Comparison of ENCODE assay signal across 19 cellular contexts in the genomic region with DNA sequence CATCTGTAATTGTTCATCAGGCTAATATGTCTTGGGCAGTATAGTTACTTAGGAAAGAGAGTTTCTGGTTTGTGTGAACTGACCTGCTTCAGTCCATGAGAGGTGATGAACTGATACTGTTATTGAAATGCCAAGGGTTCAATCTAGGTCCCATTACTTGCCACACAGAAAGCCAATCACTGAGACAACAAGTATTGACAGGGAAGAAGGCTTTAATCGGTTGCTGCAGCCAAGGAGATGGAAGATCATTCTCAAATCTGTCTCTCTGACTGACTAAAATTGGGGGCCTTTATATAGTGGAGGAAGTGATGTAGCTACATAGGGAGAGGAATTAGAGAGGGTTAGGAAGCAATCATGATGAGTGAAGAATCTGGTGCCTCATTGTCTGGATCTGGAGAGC. TPM values are rescaled to one million over a fixed set of nuclear protein-coding genes. Genes with fewer than 3 reads are reported as not detected.
DNase-seq lines count a peak whose midpoint lies in the region; ATAC-seq, FAIRE-seq and TF ChIP-seq lines count a peak whose summit lies in the region.
"Had no signal": no experiment of that assay in that cellular context is flagged by ENCODE, and none has a peak within 500 bp of the region (broad histone marks: within the 10 kb centered on the region; RNA-seq: fewer than 3 reads in every experiment).

No MANE protein-coding gene starts in this region.

- peaks cover 5% of the 10 kb centered on the region; the same call in 2 of the 3 replicates for H3K9me3 ChIP-seq in GM12878 (replicated peaks; ENCODE audit: control insufficient read depth, insufficient read depth, low read length)
- H3K9me3 ChIP-seq: A549, BE2C had no signal

- 100% methylated on average over 1 of the region's 1 CpG for WGBS in GM12878 (ENCODE audit: insufficient coverage, insufficient replicate concordance, low lambda C conversion rate, missing lambda C conversion rate)

- no peaks in the 10 kb centered on the region for H3K79me2 ChIP-seq in GM12878 (ENCODE audit: control insufficient read depth, insufficient read depth, low read length)

- H2AFZ ChIP-seq in GM12878 (ENCODE audit: control insufficient read depth, low read depth, low read length), result no peak overlapping the region
- H2AFZ ChIP-seq: GM23248 had no signal

- SMC1A ChIA-PET in GM12878 (lab: Charles Lee; ENCODE audit: uncharacterized antibody, unreplicated experiment), result no interaction called here

- intact Hi-C loops in GM12878 (cut with micrococcal nuclease; ENCODE audit: unreplicated experiment), result no loop called here
- intact Hi-C loops in posterior vena cava (cut with DNase I), result no loop called here

- H3K4me1 ChIP-seq in GM12878 (ENCODE audit: control insufficient read depth, insufficient read depth, low read length), result no peaks in the 10 kb centered on the region; the same call in 1 of the 2 replicates
- H3K4me1 ChIP-seq: A549 had no signal

- ATAC-seq in GM12878 (no peak), HG03097 (IDR thresholded peaks at IDR 0.05; ENCODE audit: low FRiP score, unreplicated experiment) (no peak)
- ATAC-seq: A549 had no signal

- H3K4me3 ChIP-seq in GM12878, result no peak overlapping the region
- H3K4me3 ChIP-seq: A549, GM23248 had no signal

- BruUV-seq in GM12878 (replicated peaks; lab: Mats Ljungman, UMichigan), result no TSS peak

- DNase-seq in CD1c-positive myeloid dendritic cell (ENCODE audit: extremely low spot score) (peak; percentile 10), GM12892 (ENCODE audit: insufficient read length) (no peak), NOMO-1 treated with DMSO at 0.1 percent for 48 hours (lab: John Stamatoyannopoulos, UW; ENCODE audit: unreplicated experiment) (peak; percentile 25), GM12878 (ENCODE audit: low read depth, low spot score) (no peak), posterior vena cava (ENCODE audit: low spot score) (no peak), NCI-H128 (lab: John Stamatoyannopoulos, UW; ENCODE audit: unreplicated experiment) (no peak), frontal cortex (ENCODE audit: low spot score in 2 of 2) (no peak)
- DNase-seq: BE2C; Caco-2; CD8-positive, alpha-beta memory T cell; DND-41; GF-D8; GM23248 had no signal

- H3K9ac ChIP-seq in GM12878 (ENCODE audit: control insufficient read depth, insufficient read depth, low read length), result no peak overlapping the region
- H3K9ac ChIP-seq: GM23248 had no signal

- no peaks in the 10 kb centered on the region for H3K36me3 ChIP-seq in GM12878 (ENCODE audit: control insufficient read depth in 2 of 2, insufficient read depth in 2 of 2, low read length in 1 of 2)
- H3K36me3 ChIP-seq: BE2C had no signal

- no peak for TF ChIP-seq CTCF in GM12878 (IDR thresholded peaks at IDR 0.05 in 2 of 3, conservative IDR thresholded peaks at IDR 0.05 in 1 of 3; ENCODE audit: control insufficient read depth in 2 of 3, extremely low read depth in 1 of 3, insufficient read depth in 1 of 3, low read depth in 3 of 3, low read length in 3 of 3)

- no peaks in the 10 kb centered on the region for H3K27me3 ChIP-seq in GM12878 (replicated peaks in 1 of 2; ENCODE audit: control insufficient read depth in 2 of 2, insufficient read depth in 2 of 2, low read length in 1 of 2)
- H3K27me3 ChIP-seq: BE2C had no signal

- H3K4me2 ChIP-seq in GM12878 (ENCODE audit: control insufficient read depth, insufficient read depth), result no peak overlapping the region
- H3K4me2 ChIP-seq: A549 had no signal

- FAIRE-seq in GM12892 (lab: Jason Lieb, UNC) (peak; percentile 38), GM12878 (lab: Jason Lieb, UNC) (no peak), frontal cortex (lab: Jason Lieb, UNC) (no peak)
- FAIRE-seq: A549, GM18507, H54, HTR-8/SVneo had no signal

- no peak overlapping the region for H3K27ac ChIP-seq in GM12878 (ENCODE audit: control insufficient read depth, insufficient read depth)
- H3K27ac ChIP-seq: A549, C4-2B, GM23248 had no signal

- TF ChIP-seq POLR2A in GM12892 (IDR thresholded peaks at IDR 0.05; ENCODE audit: low read depth, low read length) (no peak), GM12878 (IDR thresholded peaks at IDR 0.05; ENCODE audit: low read depth, low read length) (no peak)

- in situ Hi-C loops in GM12878 (cut with MboI), result no loop called here

- no peak for TF ChIP-seq RAD21 in GM12878 (IDR thresholded peaks at IDR 0.05; ENCODE audit: insufficient read depth, low read depth, low read length)

- CTCF ChIA-PET in GM12878 (lab: Yijun Ruan, JAX), result no interaction called here

- TF ChIP-seq EP300 in GM12878 (IDR thresholded peaks at IDR 0.05; ENCODE audit: borderline replicate concordance in 1 of 2, control insufficient read depth in 1 of 2, low read depth in 2 of 2, low read length in 2 of 2), result no peak

- H4K20me1 ChIP-seq in GM12878 (ENCODE audit: control insufficient read depth, insufficient read depth), result no peaks in the 10 kb centered on the region

- POLR2A ChIA-PET in GM12878 (lab: Charles Lee), result no interaction called here

- RAD21 ChIA-PET in GM12878 (lab: Charles Lee; ENCODE audit: unreplicated experiment), result no interaction called here

TF ChIP-seq in GM12878, 131 proteins besides CTCF, POLR2A, EP300 and RAD21:
- TF ChIP-seq JUND (IDR thresholded peaks at IDR 0.05; ENCODE audit: low read depth, low read length) (no peak), ZZZ3 (IDR thresholded peaks at IDR 0.05; ENCODE audit: control insufficient read depth, insufficient read length, low read depth) (no peak), TCF7 (IDR thresholded peaks at IDR 0.05; ENCODE audit: borderline replicate concordance) (no peak), CBX5 (IDR thresholded peaks at IDR 0.05; ENCODE audit: low read depth) (peak; percentile 77)
TF ChIP-seq in GM12878: peak in this region for 1.

RNA-seq across cellular contexts. Expression of gene FAM98A, which starts 19.9 kb away (rescaled TPM):
- polyA plus RNA-seq in GM12892 (2012; ENCODE audit: missing spikeins), result 83.9 TPM
- total RNA-seq in GM12878 (2013; cell fraction: nucleolus; rRNA removed), result 55.4 and 55.7 TPM in 2 replicates
- 27.6 and 29.7 TPM in 2 replicates for total RNA-seq in GM12878 (2014; rRNA removed)
- total RNA-seq in GM12878 (2014; rRNA removed; fragmentation: Illumina TruSeq; extraction: Trizol), result 46.8 and 61.2 TPM in 2 replicates
- total RNA-seq in GM12878 (2021), result 75.0 and 81.2 TPM in 2 replicates
- polyA plus RNA-seq in GM12878 (2011; ENCODE audit: low read depth), result 20.3 TPM
- polyA plus RNA-seq in GM12878 (2011; rRNA removed), result 76.0 and 79.3 TPM in 2 replicates
- polyA plus RNA-seq in GM12878 (2011; cell fraction: cytosol; rRNA removed), result 133 and 140 TPM in 2 replicates
- 59.8 and 90.4 TPM in 2 replicates for polyA plus RNA-seq in GM12878 (2011; cell fraction: nucleus; rRNA removed)
- polyA plus RNA-seq in GM12878 (2012), result 58.1 and 61.4 TPM in 2 replicates
- polyA plus RNA-seq in GM12878 (2014; fragmentation: Illumina TruSeq; extraction: Trizol), result 231 and 416 TPM in 2 replicates
- 10 to 100 TPM; 34.4 to 55.6 TPM for polyA plus RNA-seq in GM12878 (2014; fragmentation: Nextera tagmentation; extraction: Ambion mirVana)
- polyA plus RNA-seq in GM12878 (2014; rRNA removed), result 76.0 and 113 TPM in 2 replicates
- 10 to 100 TPM; 90.6 TPM for polyA plus RNA-seq in GM12878 (2016; fragmentation: Nextera tagmentation; extraction: Ambion mirVana)
- 64.3 and 90.7 TPM in 2 replicates for polyA minus RNA-seq in GM12878 (2011; rRNA and poly(A)+ RNA removed)
- polyA minus RNA-seq in GM12878 (2011; cell fraction: cytosol; rRNA and poly(A)+ RNA removed), result 20.8 and 28.2 TPM in 2 replicates
- polyA minus RNA-seq in GM12878 (2011; cell fraction: nucleus; rRNA and poly(A)+ RNA removed), result 30.1 and 34.3 TPM in 2 replicates
- total RNA-seq in posterior vena cava, result 10 to 100 TPM; 41.3 to 50.3 TPM
- 12.2 TPM for total RNA-seq in frontal cortex

Comparison
In these comparisons a context has a peak if more than half of its experiments do, and no peak if none do; other contexts are left out.
1. DNase-seq: peak in CD1c-positive myeloid dendritic cell (single experiment) and NOMO-1 treated with DMSO at 0.1 percent for 48 hours (single experiment); none in GM12892 (single experiment), GM12878 (single experiment), posterior vena cava (single experiment), NCI-H128 (single experiment) and frontal cortex (0 of 2).